Comparison of ENCODE assay signal across 30 cellular contexts in genomic region chr10:112006407-112006806, GRCh38.
"Had no signal": no experiment of that assay in that cellular context is flagged by ENCODE, and none has a peak within 500 bp of the region (broad histone marks: within the 10 kb centered on the region; RNA-seq: fewer than 3 reads in every experiment).

No MANE protein-coding gene starts in this region.

- H3K9me3 ChIP-seq: ovary, psoas muscle, sigmoid colon, suprapubic skin, testis, tibial artery, upper lobe of left lung, vagina had no signal

- H3K9ac ChIP-seq: neural progenitor cell, parathyroid adenoma had no signal

- FAIRE-seq: small intestine, urothelium cell line had no signal

- H3K4me1 ChIP-seq: neural progenitor cell, parathyroid adenoma, psoas muscle, right lobe of liver, sigmoid colon, suprapubic skin, testis, upper lobe of left lung, vagina had no signal

- H3K79me2 ChIP-seq: parathyroid adenoma had no signal

- H3K4me3 ChIP-seq: neural progenitor cell, ovary, psoas muscle, right lobe of liver, sigmoid colon, suprapubic skin, testis, tibial artery, upper lobe of left lung, vagina had no signal

- DNase-seq: naive thymus-derived CD4-positive, alpha-beta T cell; natural killer cell; occipital lobe; ovary; posterior cingulate gyrus; psoas muscle; right cardiac atrium; right lobe of liver; sigmoid colon; small intestine; stimulated activated CD4-positive, alpha-beta T cell treated with anti-CD3 and anti-CD28 coated beads, Interleukin-15, amount 100 ng/mL, for 24 hours; stimulated activated CD4-positive, alpha-beta T cell treated with anti-CD3 and anti-CD28 coated beads, Interleukin-2, amount 100 ng/mL, for 24 hours; stimulated activated CD4-positive, alpha-beta T cell treated with anti-CD3 and anti-CD28 coated beads, Interleukin-2, amount 100 ng/mL, for 48 hours; stimulated activated CD4-positive, alpha-beta T cell treated with anti-CD3 and anti-CD28 coated beads, Interleukin-4, amount 100 ng/mL, for 24 hours; stimulated activated naive CD4-positive, alpha-beta T cell; stimulated activated naive CD8-positive, alpha-beta T cell treated with anti-CD3 and anti-CD28 coated beads, Interleukin-15, amount 100 ng/mL, for 72 hours; stimulated activated naive CD8-positive, alpha-beta T cell treated with anti-CD3 and anti-CD28 coated beads, Interleukin-15, Interleukin-2, amounts not matched to agents 100 U/mL and 50 U/mL, for 24 hours; substantia nigra; testis; tibial artery; trophoblast cell; upper lobe of left lung had no signal

- H3K27me3 Mint-ChIP-seq: progenitor cell of endocrine pancreas; stimulated activated memory B cell treated with anti-CD40 and anti-IgM and Interleukin-4, amounts not matched to agents 10 μg/mL and 1 μg/mL and 100 μg/mL, for 72 hours had no signal

- H3K9me3 Mint-ChIP-seq: neural progenitor cell; stimulated activated memory B cell treated with anti-CD40 and anti-IgM and Interleukin-4, amounts not matched to agents 10 μg/mL and 1 μg/mL and 100 μg/mL, for 72 hours; stimulated activated naive CD8-positive, alpha-beta T cell treated with anti-CD3 and anti-CD28 coated beads, Interleukin-15, amount 100 ng/mL, for 72 hours had no signal

- H3K36me3 Mint-ChIP-seq: naive thymus-derived CD4-positive, alpha-beta T cell; natural killer cell; neural progenitor cell; stimulated activated memory B cell treated with anti-CD40 and anti-IgM and Interleukin-4, amounts not matched to agents 10 μg/mL and 1 μg/mL and 100 μg/mL, for 72 hours had no signal

- H3K4me3 Mint-ChIP-seq: natural killer cell; nephron; neural progenitor cell; stimulated activated memory B cell treated with anti-CD40 and anti-IgM and Interleukin-4, amounts not matched to agents 10 μg/mL and 1 μg/mL and 100 μg/mL, for 72 hours; stimulated activated naive CD8-positive, alpha-beta T cell treated with anti-CD3 and anti-CD28 coated beads, Interleukin-15, amount 100 ng/mL, for 72 hours had no signal

- ATAC-seq: naive thymus-derived CD4-positive, alpha-beta T cell; natural killer cell; psoas muscle; right cardiac atrium; right lobe of liver; stimulated activated memory B cell treated with anti-CD40 and anti-IgM and Interleukin-4, amounts not matched to agents 10 μg/mL and 1 μg/mL and 100 μg/mL, for 72 hours; stimulated activated naive CD8-positive, alpha-beta T cell treated with anti-CD3 and anti-CD28 coated beads, Interleukin-15, amount 100 ng/mL, for 72 hours; stimulated activated naive CD8-positive, alpha-beta T cell treated with anti-CD3 and anti-CD28 coated beads, Interleukin-15, Interleukin-2, amounts not matched to agents 100 U/mL and 50 U/mL, for 24 hours had no signal

- H3K4me2 ChIP-seq: neural progenitor cell had no signal

- H3K27me3 ChIP-seq: neural progenitor cell, ovary, right lobe of liver, sigmoid colon, suprapubic skin, testis, tibial artery, upper lobe of left lung, vagina had no signal

- H2AFZ ChIP-seq: neural progenitor cell, parathyroid adenoma had no signal

- H3K4me1 Mint-ChIP-seq: naive thymus-derived CD4-positive, alpha-beta T cell; natural killer cell; nephron; stimulated activated memory B cell treated with anti-CD40 and anti-IgM and Interleukin-4, amounts not matched to agents 10 μg/mL and 1 μg/mL and 100 μg/mL, for 72 hours; stimulated activated naive CD8-positive, alpha-beta T cell treated with anti-CD3 and anti-CD28 coated beads, Interleukin-15, amount 100 ng/mL, for 72 hours had no signal

- H3K27ac ChIP-seq: neural progenitor cell, ovary, parathyroid adenoma, psoas muscle, right lobe of liver, sigmoid colon, suprapubic skin, testis, tibial artery, upper lobe of left lung, vagina had no signal

- H3K27ac Mint-ChIP-seq: naive thymus-derived CD4-positive, alpha-beta T cell; natural killer cell; nephron; neural progenitor cell; progenitor cell of endocrine pancreas; stimulated activated memory B cell treated with anti-CD40 and anti-IgM and Interleukin-4, amounts not matched to agents 10 μg/mL and 1 μg/mL and 100 μg/mL, for 72 hours had no signal

- H3K36me3 ChIP-seq: neural progenitor cell, ovary, right lobe of liver, sigmoid colon, suprapubic skin, tibial artery, upper lobe of left lung, vagina had no signal
